In genomic region chr3:155325263-155325835, GRCh38 we compare ENCODE assay signal across 16 cellular contexts. TPM values are rescaled to one million over a fixed set of nuclear protein-coding genes. Genes with fewer than 3 reads are reported as not detected.
A peak's percentile ranks its signal among the peaks of the same experiment; 100 is the strongest.
DNase-seq lines count a peak whose midpoint lies in the region; ATAC-seq and TF ChIP-seq lines count a peak whose summit lies in the region.
"Had no signal": no experiment of that assay in that cellular context is flagged by ENCODE, and none has a peak within 500 bp of the region (broad histone marks: within the 10 kb centered on the region; RNA-seq: fewer than 3 reads in every experiment).

No MANE protein-coding gene starts in this region.

- no peaks in the 10 kb centered on the region for H4K20me1 ChIP-seq in HCT116 (ENCODE audit: insufficient read depth)

- no peaks in the 10 kb centered on the region for H3K9me3 ChIP-seq in HCT116 (ENCODE audit: control insufficient read depth in 1 of 2, insufficient read depth in 1 of 2, low read depth in 1 of 2, low read length in 2 of 2)
- H3K9me3 ChIP-seq: gastroesophageal sphincter, SJSA1, transverse colon had no signal

- TF ChIP-seq CTCF in AG09319 (IDR thresholded peaks at IDR 0.05; ENCODE audit: low read depth, low read length) (peak; percentile 4; the same call in 1 of the 2 replicates), HCT116 (IDR thresholded peaks at IDR 0.05 in 2 of 3, conservative IDR thresholded peaks at IDR 0.05 in 1 of 3; ENCODE audit: borderline replicate concordance in 1 of 3, insufficient read depth in 1 of 3, low read depth in 2 of 3, low read length in 2 of 3) (peak in 2 of 3 experiments; percentile 31 to 41; a peak in 4 of 6 replicates)

- H2AFZ ChIP-seq in HCT116 (ENCODE audit: low read depth, low read length, poor library complexity, severe bottlenecking), result peak overlapping the region; percentile 62

- peak; percentile 72 for ATAC-seq in HCT116
- no peak for ATAC-seq in HG02885 (IDR thresholded peaks at IDR 0.05; ENCODE audit: poor library complexity, unreplicated experiment)
- ATAC-seq: gastroesophageal sphincter had no signal

- no peak overlapping the region for H3K9ac ChIP-seq in HCT116 (ENCODE audit: low read length)

- H3K4me1 ChIP-seq in HCT116 (ENCODE audit: control insufficient read depth in 1 of 2, insufficient read depth in 2 of 2, low read length in 2 of 2), result no peaks in the 10 kb centered on the region
- H3K4me1 ChIP-seq: gastroesophageal sphincter, SJSA1, transverse colon had no signal

- no peak for TF ChIP-seq POLR2A in HCT116 (IDR thresholded peaks at IDR 0.05; ENCODE audit: borderline replicate concordance, extremely low read depth, insufficient read depth, insufficient read length)

- no peak overlapping the region for H3K27ac ChIP-seq in HCT116 (ENCODE audit: low read depth, low read length)
- H3K27ac ChIP-seq: gastroesophageal sphincter, SJSA1, transverse colon had no signal

- H3K79me2 ChIP-seq in HCT116 (ENCODE audit: insufficient read depth, low read length), result no peaks in the 10 kb centered on the region

- no peaks in the 10 kb centered on the region for H3K9me2 ChIP-seq in HCT116 (ENCODE audit: insufficient read depth)

- no peaks in the 10 kb centered on the region for H3K36me3 ChIP-seq in HCT116 (ENCODE audit: control insufficient read depth in 1 of 2, insufficient read depth in 2 of 2, low read length in 2 of 2)
- H3K36me3 ChIP-seq: gastroesophageal sphincter, SJSA1, transverse colon had no signal

- no TSS peak for BruUV-seq in HCT116 (replicated peaks; lab: Mats Ljungman, UMichigan)

- H3K4me2 ChIP-seq in HCT116 (ENCODE audit: low read length), result no peak overlapping the region

- DNase-seq in AG09319 (ENCODE audit: extremely low read depth, low read depth) (no peak), HCT116 (ENCODE audit: low read depth, low spot score) (no peak), RPMI8226 (peak; percentile 48), kidney tubule cell (ENCODE audit: low spot score) (peak; percentile 26), NCI-H1694 (lab: John Stamatoyannopoulos, UW) (no peak), NOMO-1 treated with dmso at 0.1 percent for 144 hours (lab: John Stamatoyannopoulos, UW; ENCODE audit: unreplicated experiment) (no peak)
- DNase-seq in activated CD4-positive, alpha-beta T cell treated with anti-CD3 and anti-CD28 coated beads for 4 hours, result no peak
- DNase-seq: activated naive CD4-positive, alpha-beta T cell treated with anti-CD3 and anti-CD28 coated beads, Interleukin-2, amount 10 ng/mL, durations not matched to agents 7 days and 5 days; COR-L47; NCI-H1930; transverse colon had no signal

- POLR2A ChIA-PET in HCT116 (lab: Charles Lee), result no interaction called here

- CTCF ChIA-PET in HCT116 (lab: Charles Lee), result interaction anchor here (1.0 to 1.3 kb wide), 2 partner anchors 371 to 568 kb away, joined by 3 read pairs; no protein-coding TSS in a partner anchor

- H3K27me3 ChIP-seq in HCT116 (ENCODE audit: insufficient read depth, low read length), result no peaks in the 10 kb centered on the region
- H3K27me3 ChIP-seq: gastroesophageal sphincter, SJSA1, transverse colon had no signal

- H3K4me3 ChIP-seq in HCT116 (replicated peaks in 1 of 2; ENCODE audit: low read depth in 1 of 2, low read length in 2 of 2), result no peak overlapping the region
- H3K4me3 ChIP-seq: gastroesophageal sphincter, SJSA1, transverse colon had no signal

- TF ChIP-seq RAD21 in HCT116 (IDR thresholded peaks at IDR 0.05; ENCODE audit: low read depth), result no peak

- intact Hi-C loops in HCT116 (cut with micrococcal nuclease), result no loop called here

- RAD21 ChIA-PET in HCT116 (lab: Charles Lee; ENCODE audit: low non-redundant PET in 1 of 2, low total read pairs in 2 of 2, uncharacterized antibody in 2 of 2, unreplicated experiment in 2 of 2), result no interaction called here

TF ChIP-seq in HCT116, 20 proteins besides CTCF, POLR2A, EP300 and RAD21:
- TF ChIP-seq ZFX (IDR thresholded peaks at IDR 0.05) (no peak), JUND (IDR thresholded peaks at IDR 0.05) (no peak), YY1 (IDR thresholded peaks at IDR 0.05; ENCODE audit: extremely low read depth, insufficient replicate concordance, low read depth, low read length) (no peak), CBX3 (IDR thresholded peaks at IDR 0.05; ENCODE audit: low read depth) (no peak)

RNA-seq across cellular contexts. Expression of gene STRIT1, which starts 31.9 kb away (rescaled TPM):
- not detected for total RNA-seq in HCT116 (2021; ENCODE audit: unreplicated experiment)
- polyA plus RNA-seq in HCT116 (2012), result not detected in 2 replicates
- total RNA-seq: gastroesophageal sphincter, lung microvascular endothelial cell, pulmonary artery endothelial cell, SJSA1 had no signal

Comparison
In these comparisons a context has a peak if more than half of its experiments do, and no peak if none do; other contexts are left out.
1. DNase-seq: peak in RPMI8226 (single experiment) and kidney tubule cell (single experiment); none in AG09319 (single experiment), HCT116 (single experiment), NCI-H1694 (single experiment), activated CD4-positive, alpha-beta T cell treated with anti-CD3 and anti-CD28 coated beads for 4 hours (0 of 2) and NOMO-1 treated with dmso at 0.1 percent for 144 hours (single experiment).